In the genomic region with DNA sequence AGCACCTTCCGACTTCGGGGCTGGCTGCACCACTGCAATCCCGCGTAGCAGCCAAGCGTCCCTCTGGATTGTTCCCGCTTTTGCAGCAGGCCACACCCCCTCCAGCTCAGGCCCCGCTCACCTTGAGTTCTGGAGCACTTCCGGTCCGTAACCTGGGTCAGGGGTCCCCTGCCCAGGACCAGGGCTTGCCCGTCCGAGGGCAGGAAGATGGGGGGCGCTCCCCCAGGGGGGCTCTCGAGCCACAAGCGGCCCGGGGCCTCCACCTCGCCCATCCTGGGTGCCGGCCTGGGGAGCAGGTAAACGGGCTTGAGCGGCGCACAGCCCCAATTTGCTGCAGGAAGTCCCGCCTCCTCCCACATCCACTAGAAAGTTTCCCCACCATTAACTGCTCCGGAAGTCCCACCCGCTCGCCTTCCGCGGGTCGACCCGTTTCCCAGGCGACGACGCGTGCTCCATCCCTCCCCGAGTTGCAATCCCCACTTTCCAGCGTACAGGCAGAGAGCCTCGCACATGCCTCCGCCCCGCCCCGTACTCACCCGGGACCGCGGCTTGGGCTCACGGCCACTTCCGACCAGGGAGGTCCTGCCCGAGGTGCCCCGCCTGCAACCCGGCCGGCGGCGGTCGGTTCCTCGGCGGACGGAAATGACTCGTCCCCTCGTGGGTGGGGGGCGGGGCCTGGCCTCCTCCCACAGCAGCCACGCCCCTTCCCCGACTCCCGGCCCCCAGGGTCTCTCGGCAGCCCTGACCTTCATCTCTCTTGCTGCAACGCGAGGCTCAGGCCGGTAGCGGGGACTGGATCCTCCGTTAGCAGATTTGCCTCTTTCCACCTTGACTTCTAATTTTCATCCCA, we compare ENCODE assay signal across 8 cellular contexts. TPM values are rescaled to one million over a fixed set of nuclear protein-coding genes. Genes with fewer than 3 reads are reported as not detected.
DNase-seq lines count a peak whose midpoint lies in the region; ATAC-seq and TF ChIP-seq lines count a peak whose summit lies in the region.

Gene PNKP, minus strand, starts transcription at position 644 of the 850 bp plus-strand sequence. Its CDS starts 372 bp downstream, at position 272.

- peaks cover 36% of the 10 kb centered on the region for H3K36me3 Mint-ChIP-seq in activated CD8-positive, alpha-beta T cell treated with anti-CD3 and anti-CD28 coated beads, Interleukin-2, amount 10 ng/mL, durations not matched to agents 7 days and 5 days (ENCODE audit: low read depth)

- peak within 1 kb of the TSS; percentile 73 for H3K4me3 ChIP-seq in ectodermal cell (ENCODE audit: insufficient read depth, low read depth, low read length)
- peak within 1 kb of the TSS; percentile 73 for H3K4me3 ChIP-seq in lung

- ATAC-seq in GM19452 (IDR thresholded peaks at IDR 0.05; ENCODE audit: unreplicated experiment) = peak; percentile 39
- ATAC-seq in activated CD8-positive, alpha-beta T cell treated with anti-CD3 and anti-CD28 coated beads, Interleukin-2, amount 10 ng/mL, durations not matched to agents 7 days and 5 days = peak; percentile 49
- ATAC-seq in lung (ENCODE audit: insufficient read depth, low FRiP score) = peak; percentile 77

- H3K4me1 ChIP-seq in ectodermal cell (ENCODE audit: control insufficient read depth, insufficient read depth, low read length) = peaks cover 7% of the 10 kb centered on the region
- peaks cover 3 to 14% of the 10 kb centered on the region in 2 donors for H3K4me1 ChIP-seq in lung (ENCODE audit: control insufficient read depth in 2 of 2, insufficient read depth in 2 of 2, low read length in 2 of 2)

- H3K9me3 ChIP-seq in ectodermal cell (ENCODE audit: control insufficient read depth, low read length) = no peaks in the 10 kb centered on the region
- no peaks in the 10 kb centered on the region for H3K9me3 ChIP-seq in lung (ENCODE audit: control insufficient read depth in 2 of 2, insufficient read depth in 1 of 2, low read length in 1 of 2)

- no peaks in the 10 kb centered on the region for H3K27me3 Mint-ChIP-seq in activated CD8-positive, alpha-beta T cell treated with anti-CD3 and anti-CD28 coated beads, Interleukin-2, amount 10 ng/mL, durations not matched to agents 7 days and 5 days (ENCODE audit: low read depth)

- 0% methylated on average over 65 of the region's 65 CpGs for WGBS in ectodermal cell, 2 experiments
- 0 to 1% methylated on average over 64 to 65 of the region's 65 CpGs for WGBS in lung, 2 donors

- no peak within 1 kb of the TSS for H3K27ac Mint-ChIP-seq in activated CD8-positive, alpha-beta T cell treated with anti-CD3 and anti-CD28 coated beads, Interleukin-2, amount 10 ng/mL, durations not matched to agents 7 days and 5 days

- no peak within 1 kb of the TSS for H3K4me3 Mint-ChIP-seq in activated CD8-positive, alpha-beta T cell treated with anti-CD3 and anti-CD28 coated beads, Interleukin-2, amount 10 ng/mL, durations not matched to agents 7 days and 5 days

- TF ChIP-seq CTCF in C4-2B (conservative IDR thresholded peaks at IDR 0.05) (no peak), lung (IDR thresholded peaks at IDR 0.05; ENCODE audit: control extremely low read depth, extremely low read depth) (no peak)

- H3K27me3 ChIP-seq in ectodermal cell (ENCODE audit: control insufficient read depth, insufficient read depth, low read length, poor library complexity, severe bottlenecking) = no peaks in the 10 kb centered on the region
- no peaks in the 10 kb centered on the region for H3K27me3 ChIP-seq in lung (ENCODE audit: control insufficient read depth, insufficient read depth)

- no peaks in the 10 kb centered on the region for H3K9me3 Mint-ChIP-seq in activated CD8-positive, alpha-beta T cell treated with anti-CD3 and anti-CD28 coated beads, Interleukin-2, amount 10 ng/mL, durations not matched to agents 7 days and 5 days (ENCODE audit: insufficient read depth)

- CTCF ChIA-PET in activated CD8-positive, alpha-beta T cell treated with anti-CD3 and anti-CD28 coated beads, Interleukin-2, amount 10 ng/mL, durations not matched to agents 7 days and 5 days (lab: Charles Lee) = interaction anchor here (1.3 kb wide), 1 partner anchor 149 kb away, joined by 6 read pairs; no protein-coding TSS in a partner anchor

- H3K27ac ChIP-seq in C4-2B (peak within 1 kb of the TSS; percentile 96), ectodermal cell (ENCODE audit: insufficient read depth, low read depth, low read length, poor library complexity, severe bottlenecking) (peak within 1 kb of the TSS; percentile 77), lung (ENCODE audit: low read depth in 1 of 2, low read length in 1 of 2) (peak within 1 kb of the TSS; percentile 95)

- peaks cover 48% of the 10 kb centered on the region for H3K4me1 Mint-ChIP-seq in activated CD8-positive, alpha-beta T cell treated with anti-CD3 and anti-CD28 coated beads, Interleukin-2, amount 10 ng/mL, durations not matched to agents 7 days and 5 days (ENCODE audit: low read depth)

- peak; percentile 97 for DNase-seq in HT-29 (ENCODE audit: low spot score)
- DNase-seq in NK-92 (lab: John Stamatoyannopoulos, UW; ENCODE audit: unreplicated experiment) = peak; percentile 68
- DNase-seq in activated CD8-positive, alpha-beta T cell treated with anti-CD3 and anti-CD28 coated beads, Interleukin-2, amount 10 ng/mL, durations not matched to agents 7 days and 5 days = peak; percentile 92
- peak; percentile 92 for DNase-seq in lung (ENCODE audit: low spot score)
- peak; percentile 73 to 91 (median 88) for DNase-seq in stimulated activated CD4-positive, alpha-beta T cell treated with anti-CD3 and anti-CD28 coated beads, TNF-alpha, amount 100 ng/mL, for 4 hours (ENCODE audit: low read depth in 3 of 3)

- H3K36me3 ChIP-seq in ectodermal cell (ENCODE audit: control insufficient read depth, insufficient read depth, low read length) = peaks cover 20% of the 10 kb centered on the region
- H3K36me3 ChIP-seq in lung (ENCODE audit: control insufficient read depth in 2 of 2, insufficient read depth in 2 of 2, low read length in 2 of 2) = peaks cover 0 to 31% of the 10 kb centered on the region in 2 donors

- POLR2A ChIA-PET in activated CD8-positive, alpha-beta T cell treated with anti-CD3 and anti-CD28 coated beads, Interleukin-2, amount 10 ng/mL, durations not matched to agents 7 days and 5 days (lab: Charles Lee) = interaction anchor here (0.6 to 2.7 kb wide), 6 partner anchors 8 to 19 kb away, joined by 3 to 12 read pairs (median 6); partner anchors contain the start of genes AKT1S1, PTOV1 and TBC1D17

RNA-seq across cellular contexts. Expression of gene PNKP, which starts in this region (rescaled TPM):
- 215 and 243 TPM in 2 replicates for total RNA-seq in HT-29 (2014; rRNA removed; shearing (Covaris generic))
- 100 to 1,000 TPM; 113 to 120 TPM for total RNA-seq in activated CD8-positive, alpha-beta T cell treated with anti-CD3 and anti-CD28 coated beads, Interleukin-2, amount 10 ng/mL, durations not matched to agents 7 days and 5 days
- 90.3 TPM for polyA plus RNA-seq in ectodermal cell (2013, experiment 1 of 4)
- 80.0 TPM for polyA plus RNA-seq in ectodermal cell (2013, experiment 2 of 4)
- 69.7 TPM for polyA plus RNA-seq in ectodermal cell (2013, experiment 3 of 4)
- 72.5 TPM for polyA plus RNA-seq in ectodermal cell (2013, experiment 4 of 4)
- 100 to 1,000 TPM in 1 of 2 donors, 10 to 100 TPM in 1; 44.7 to 120 TPM for total RNA-seq in lung
- polyA plus RNA-seq in lung = 10 to 100 TPM; 53.3 to 75.1 TPM

Comparison
In these comparisons a context has a peak if more than half of its experiments do, and no peak if none do; other contexts are left out.
1. Peak in every context shown above with its lines: DNase-seq, ATAC-seq, H3K4me3 ChIP-seq and H3K27ac ChIP-seq.